ENCODE assay signal across 14 cellular contexts in genomic region chr6:108707328-108707976, GRCh38.
DNase-seq lines count a peak whose midpoint lies in the region; ATAC-seq lines count a peak whose summit lies in the region.
"Had no signal": no experiment of that assay in that cellular context is flagged by ENCODE, and none has a peak within 500 bp of the region (broad histone marks: within the 10 kb centered on the region; RNA-seq: fewer than 3 reads in every experiment).

No MANE protein-coding gene starts in this region.

- no peaks in the 10 kb centered on the region for H3K36me3 Mint-ChIP-seq in stimulated activated effector memory CD8-positive, alpha-beta T cell treated with anti-CD3 and anti-CD28 coated beads, Interleukin-12 subunit alpha, Interleukin-12 subunit beta, amount 100 ng/mL, for 72 hours
- H3K36me3 Mint-ChIP-seq: neural progenitor cell; stimulated activated naive B cell treated with anti-CD40 and anti-IgM and Interleukin-4, amounts not matched to agents 10 μg/mL and 1 μg/mL and 100 μg/mL, for 72 hours had no signal

- no peak for ATAC-seq in stimulated activated effector memory CD8-positive, alpha-beta T cell treated with anti-CD3 and anti-CD28 coated beads, Interleukin-12 subunit alpha, Interleukin-12 subunit beta, amount 100 ng/mL, for 72 hours
- ATAC-seq: stimulated activated naive B cell treated with anti-CD40 and anti-IgM and Interleukin-4, amounts not matched to agents 10 μg/mL and 1 μg/mL and 100 μg/mL, for 72 hours had no signal

- no peaks in the 10 kb centered on the region for H3K4me1 Mint-ChIP-seq in stimulated activated effector memory CD8-positive, alpha-beta T cell treated with anti-CD3 and anti-CD28 coated beads, Interleukin-12 subunit alpha, Interleukin-12 subunit beta, amount 100 ng/mL, for 72 hours
- H3K4me1 Mint-ChIP-seq: memory B cell; stimulated activated naive B cell treated with anti-CD40 and anti-IgM and Interleukin-4, amounts not matched to agents 10 μg/mL and 1 μg/mL and 100 μg/mL, for 72 hours had no signal

- H3K4me3 Mint-ChIP-seq in stimulated activated effector memory CD8-positive, alpha-beta T cell treated with anti-CD3 and anti-CD28 coated beads, Interleukin-12 subunit alpha, Interleukin-12 subunit beta, amount 100 ng/mL, for 72 hours, result no peak overlapping the region
- H3K4me3 Mint-ChIP-seq: memory B cell; neural progenitor cell; stimulated activated naive B cell treated with anti-CD40 and anti-IgM and Interleukin-4, amounts not matched to agents 10 μg/mL and 1 μg/mL and 100 μg/mL, for 72 hours had no signal

- H3K9me3 Mint-ChIP-seq in stimulated activated effector memory CD8-positive, alpha-beta T cell treated with anti-CD3 and anti-CD28 coated beads, Interleukin-12 subunit alpha, Interleukin-12 subunit beta, amount 100 ng/mL, for 72 hours, result peaks cover 2% of the 10 kb centered on the region

- DNase-seq in DMS53 (lab: John Stamatoyannopoulos, UW) (peak; percentile 39), NCI-H2029 treated with DMSO at 0.1 percent for 48 hours (lab: John Stamatoyannopoulos, UW) (peak; percentile 39), dermis blood vessel endothelial cell (peak; percentile 47), pulmonary artery endothelial cell (ENCODE audit: low read depth, low spot score) (peak; percentile 15), HuH-7.5 (ENCODE audit: low spot score) (no peak), G401 (ENCODE audit: low spot score) (no peak)
- DNase-seq in stimulated activated CD4-positive, alpha-beta T cell treated with anti-CD3 and anti-CD28 coated beads, Interleukin-15, amount 100 ng/mL, for 24 hours, result no peak
- no peak for DNase-seq in stimulated activated effector memory CD8-positive, alpha-beta T cell treated with anti-CD3 and anti-CD28 coated beads, Interleukin-12 subunit alpha, Interleukin-12 subunit beta, amount 100 ng/mL, for 72 hours (ENCODE audit: low spot score in 2 of 2)
- DNase-seq: NCI-H510A treated with DMSO at 0.1 percent for 48 hours; sigmoid colon; stimulated activated naive B cell treated with anti-CD40 and anti-IgM and Interleukin-4, amounts not matched to agents 10 μg/mL and 1 μg/mL and 100 μg/mL, for 72 hours; WERI-Rb-1 had no signal

- in situ Hi-C loops in G401 (cut with HindIII; ENCODE audit: low sequenced_read_pairs), result no loop called here

- H3K27ac Mint-ChIP-seq in stimulated activated effector memory CD8-positive, alpha-beta T cell treated with anti-CD3 and anti-CD28 coated beads, Interleukin-12 subunit alpha, Interleukin-12 subunit beta, amount 100 ng/mL, for 72 hours, result no peak overlapping the region
- H3K27ac Mint-ChIP-seq: memory B cell; neural progenitor cell; stimulated activated naive B cell treated with anti-CD40 and anti-IgM and Interleukin-4, amounts not matched to agents 10 μg/mL and 1 μg/mL and 100 μg/mL, for 72 hours had no signal

Comparison
In these comparisons a context has a peak if more than half of its experiments do, and no peak if none do; other contexts are left out.
1. DNase-seq: peak in DMS53 (single experiment), NCI-H2029 treated with DMSO at 0.1 percent for 48 hours (single experiment), dermis blood vessel endothelial cell (single experiment) and pulmonary artery endothelial cell (single experiment); none in HuH-7.5 (single experiment), stimulated activated CD4-positive, alpha-beta T cell treated with anti-CD3 and anti-CD28 coated beads, Interleukin-15, amount 100 ng/mL, for 24 hours (single experiment), stimulated activated effector memory CD8-positive, alpha-beta T cell treated with anti-CD3 and anti-CD28 coated beads, Interleukin-12 subunit alpha, Interleukin-12 subunit beta, amount 100 ng/mL, for 72 hours (0 of 2) and G401 (single experiment).